1 cellular context compared by ENCODE assay signal in genomic region chr18:9147440-9148238, GRCh38.
TF ChIP-seq lines count a peak whose summit lies in the region.

No MANE protein-coding gene starts in this region.

TF ChIP-seq in GM23338, 12 proteins besides CTCF, POLR2A, EP300 and RAD21 (continued from another document):
- no peak for TF ChIP-seq ZNF462 (CRISPR knock-in tag; IDR thresholded peaks at IDR 0.05)
- TF ChIP-seq EZH2phosphoT487 (IDR thresholded peaks at IDR 0.05; ENCODE audit: unreplicated experiment) = no peak
